In the genomic region with DNA sequence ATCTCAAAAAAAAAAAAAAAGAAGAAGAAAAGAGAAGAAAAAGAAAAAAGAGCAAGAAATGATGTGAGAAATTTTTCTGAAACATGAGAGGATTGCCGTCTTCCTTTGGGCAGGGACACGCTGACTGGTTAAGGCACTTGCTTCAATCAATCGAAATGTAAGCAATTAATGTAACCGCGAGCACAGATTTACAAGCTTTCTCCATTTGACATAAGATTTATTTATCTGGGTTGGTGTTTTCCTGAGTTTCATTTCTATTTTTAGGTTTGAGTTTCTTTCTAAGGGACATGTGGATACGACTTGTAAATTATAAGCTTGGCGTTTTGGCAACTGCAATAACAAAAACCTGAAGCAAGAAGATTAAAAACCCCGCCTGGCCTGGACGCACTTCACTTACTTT, we compare ENCODE assay signal across 20 cellular contexts. TPM values are rescaled to one million over a fixed set of nuclear protein-coding genes. Genes with fewer than 3 reads are reported as not detected.
DNase-seq lines count a peak whose midpoint lies in the region; ATAC-seq, FAIRE-seq and TF ChIP-seq lines count a peak whose summit lies in the region.
"Had no signal": no experiment of that assay in that cellular context is flagged by ENCODE, and none has a peak within 500 bp of the region (broad histone marks: within the 10 kb centered on the region; RNA-seq: fewer than 3 reads in every experiment).

No MANE protein-coding gene starts in this region.

- H3K27me3 Mint-ChIP-seq in type B pancreatic cell: peaks cover 6% of the 10 kb centered on the region

- H3K4me2 ChIP-seq in keratinocyte (ENCODE audit: control insufficient read depth, extremely low read depth, insufficient read depth, low read depth, low read length): no peak overlapping the region
- H3K4me2 ChIP-seq: PC-9 had no signal

- no peak for FAIRE-seq in keratinocyte (lab: Jason Lieb, UNC)
- FAIRE-seq: D721Med, HTR-8/SVneo had no signal

- H3K4me3 ChIP-seq in keratinocyte (ENCODE audit: control insufficient read depth in 2 of 3, extremely low read depth in 1 of 3, insufficient read depth in 2 of 3, low read depth in 1 of 3, low read length in 3 of 3): no peak overlapping the region
- H3K4me3 ChIP-seq in ovary: peak overlapping the region; percentile 18
- H3K4me3 ChIP-seq: PC-9 had no signal

- H3K9me3 Mint-ChIP-seq in type B pancreatic cell: peaks cover 12% of the 10 kb centered on the region

- ATAC-seq in Right ventricle myocardium superior (ENCODE audit: poor library complexity): no peak

- dilution Hi-C loops in keratinocyte (cut with MboI; ENCODE audit: extremely low pct_ligation_motif_present, low sequenced_read_pairs): no loop called here

- H2AFZ ChIP-seq in keratinocyte (ENCODE audit: control insufficient read depth, low read length): peak overlapping the region; percentile 28
- H2AFZ ChIP-seq: PC-9 had no signal

- TF ChIP-seq EP300 in ovary (IDR thresholded peaks at IDR 0.05): no peak

- no peak for TF ChIP-seq CTCF in keratinocyte (optimal IDR thresholded peaks at IDR 0.05 in 1 of 3, IDR thresholded peaks at IDR 0.05 in 1 of 3, conservative IDR thresholded peaks at IDR 0.05 in 1 of 3; ENCODE audit: extremely low read depth in 1 of 3, insufficient read depth in 2 of 3, low read length in 3 of 3)
- no peak for TF ChIP-seq CTCF in ovary (IDR thresholded peaks at IDR 0.05)
- TF ChIP-seq CTCF in type B pancreatic cell (conservative IDR thresholded peaks at IDR 0.05): no peak

- no peaks in the 10 kb centered on the region for H3K9me3 ChIP-seq in keratinocyte (ENCODE audit: control insufficient read depth, low read depth, low read length)
- no peaks in the 10 kb centered on the region for H3K9me3 ChIP-seq in ovary

- H4K20me1 ChIP-seq in keratinocyte (ENCODE audit: control insufficient read depth, extremely low read depth, insufficient read depth, low read length): no peaks in the 10 kb centered on the region

- TF ChIP-seq POLR2A in ovary (IDR thresholded peaks at IDR 0.05): no peak

- H3K4me1 Mint-ChIP-seq in type B pancreatic cell (ENCODE audit: unreplicated experiment): peaks cover 5% of the 10 kb centered on the region

- H3K36me3 ChIP-seq in keratinocyte (ENCODE audit: control insufficient read depth in 2 of 2, extremely low read depth in 1 of 2, insufficient read depth in 2 of 2, low read length in 2 of 2) (no peaks in the 10 kb centered on the region), ovary (no peaks in the 10 kb centered on the region)

- POLR2A ChIA-PET in HEK293T (lab: Yijun Ruan, JAX): interaction anchor here (1.0 to 1.7 kb wide), 3 partner anchors 20 to 313 kb away, joined by 3 to 8 read pairs (median 6); partner anchors contain the start of genes ETFBKMT and SINHCAF

- no peaks in the 10 kb centered on the region for H3K4me1 ChIP-seq in keratinocyte (ENCODE audit: control insufficient read depth, extremely low read depth, insufficient read depth, low read length)
- H3K4me1 ChIP-seq in ovary (ENCODE audit: insufficient read depth): no peaks in the 10 kb centered on the region

- DNase-seq in HEK293T (ENCODE audit: extremely low spot score) (no peak), keratinocyte (ENCODE audit: low read depth, low spot score) (no peak), ovary (no peak), type B pancreatic cell (ENCODE audit: extremely low spot score, unreplicated experiment) (no peak), SKM-1 (lab: John Stamatoyannopoulos, UW; ENCODE audit: unreplicated experiment) (no peak), Right ventricle myocardium superior (no peak)
- DNase-seq in stimulated activated CD4-positive, alpha-beta T cell treated with anti-CD3 and anti-CD28 coated beads, Interleukin-4, amount 100 ng/mL, for 4 hours: no peak
- DNase-seq: ACHN, C1 segment of cervical spinal cord, H7, IMR-90, Karpas-422, NCI-H1417 treated with DMSO at 0.1 percent for 48 hours, NCI-H187 treated with DMSO at 0.1 percent for 48 hours, NCI-H345, NCI-H526, PC-9 had no signal

- CTCF ChIA-PET in HEK293T (lab: Yijun Ruan, JAX): interaction anchor here (0.6 kb wide), 1 partner anchor 57 kb away, joined by 4 read pairs; no protein-coding TSS in a partner anchor

- no peak overlapping the region for H3K9ac ChIP-seq in keratinocyte (ENCODE audit: control insufficient read depth, extremely low read depth, insufficient read depth, low read length)

- H3K27me3 ChIP-seq in keratinocyte (ENCODE audit: control insufficient read depth, extremely low read depth, insufficient read depth, low read length): no peaks in the 10 kb centered on the region
- H3K27me3 ChIP-seq in ovary: no peaks in the 10 kb centered on the region

- peak overlapping the region; percentile 33 for H3K4me3 Mint-ChIP-seq in type B pancreatic cell

- peaks cover 12% of the 10 kb centered on the region for H3K36me3 Mint-ChIP-seq in type B pancreatic cell

- H3K79me2 ChIP-seq in keratinocyte (ENCODE audit: control insufficient read depth, insufficient read depth, low read length): no peaks in the 10 kb centered on the region

- no peak overlapping the region for H3K27ac ChIP-seq in keratinocyte (ENCODE audit: control insufficient read depth, insufficient read depth, low read length)
- no peak overlapping the region for H3K27ac ChIP-seq in ovary
- H3K27ac ChIP-seq: PC-9, RWPE1 had no signal

- intact Hi-C loops in ovary (cut with DNase I): no loop called here
- intact Hi-C loops in Right ventricle myocardium superior (cut with DNase I): no loop called here

- H3K27ac Mint-ChIP-seq in type B pancreatic cell: peak overlapping the region; percentile 1

- no peaks in the 10 kb centered on the region for H3K9me1 ChIP-seq in keratinocyte (ENCODE audit: control insufficient read depth, extremely low read depth, insufficient read depth, low read length)

- 21 to 31% (median 22%) methylated on average over 9 of the region's 9 CpGs for WGBS in ovary, 3 donors

TF ChIP-seq in HEK293T, 16 proteins besides CTCF, POLR2A, EP300 and RAD21:
- TF ChIP-seq ARNT (IDR thresholded peaks at IDR 0.05) (no peak), PKNOX1 (IDR thresholded peaks at IDR 0.05) (peak; percentile 69)

RNA-seq across cellular contexts. Expression of gene SINHCAF, which starts 20.3 kb away (rescaled TPM):
- polyA plus RNA-seq in keratinocyte: 32.2 to 57.4 TPM (median 40.8 TPM) in 3 replicates
- 27.0 TPM for polyA plus RNA-seq in keratinocyte (2011; ENCODE audit: low read depth)
- 42.9 and 103 TPM in 2 replicates for polyA plus RNA-seq in keratinocyte (2011; cell fraction: cytosol; rRNA removed)
- 42.7 and 57.4 TPM in 2 replicates for polyA plus RNA-seq in keratinocyte (2011; cell fraction: nucleus; rRNA removed)
- polyA plus RNA-seq in keratinocyte (2012; ENCODE audit: low replicate concordance): 30.9 and 33.9 TPM in 2 replicates
- polyA minus RNA-seq in keratinocyte: 7.0 to 31.0 TPM (median 19.7 TPM) in 3 replicates
- 32.2 TPM for polyA minus RNA-seq in keratinocyte (2011; cell fraction: cytosol; rRNA and poly(A)+ RNA removed)
- 18.3 and 30.1 TPM in 2 replicates for polyA minus RNA-seq in keratinocyte (2011; cell fraction: nucleus; rRNA and poly(A)+ RNA removed)
- 10 to 100 TPM; 45.0 to 86.0 (median 59.0) TPM for total RNA-seq in ovary
- 10 to 100 TPM; 40.7 to 66.8 TPM for polyA plus RNA-seq in ovary
- total RNA-seq in type B pancreatic cell (ENCODE audit: low replicate concordance): 154 and 285 TPM in 2 replicates
- 7.5 TPM for total RNA-seq in Right ventricle myocardium superior
